Comparison of ENCODE assay signal across 9 cellular contexts in genomic region chr7:27210441-27211083, GRCh38. TPM values are rescaled to one million over a fixed set of nuclear protein-coding genes. Genes with fewer than 3 reads are reported as not detected.
DNase-seq lines count a peak whose midpoint lies in the region; ATAC-seq and TF ChIP-seq lines count a peak whose summit lies in the region.
"Had no signal": no experiment of that assay in that cellular context is flagged by ENCODE, and none has a peak within 500 bp of the region (broad histone marks: within the 10 kb centered on the region; RNA-seq: fewer than 3 reads in every experiment).

No MANE protein-coding gene starts in this region.

- 15 to 18% methylated on average over 32 of the region's 32 CpGs for whole genome bisulfite sequencing in tibial nerve, 2 donors

- peak overlapping the region in 6 of 7 donors; percentile 48 to 84 (median 58) for H3K4me3 Mint-ChIP-seq in CD8-positive, alpha-beta memory T cell
- H3K4me3 Mint-ChIP-seq in effector memory CD8-positive, alpha-beta T cell, result peak overlapping the region; percentile 41 to 60
- H3K4me3 Mint-ChIP-seq in mesothelial cell of epicardium, result peak overlapping the region; percentile 46

- H3K36me3 ChIP-seq in CD8-positive, alpha-beta memory T cell (ENCODE audit: insufficient read depth, low read length), result no peaks in the 10 kb centered on the region
- H3K36me3 ChIP-seq in WERI-Rb-1, result no peaks in the 10 kb centered on the region
- H3K36me3 ChIP-seq in tibial nerve, result no peaks in the 10 kb centered on the region

- peaks cover 75 to 94% of the 10 kb centered on the region in 2 donors for H3K27me3 Mint-ChIP-seq in CD8-positive, alpha-beta memory T cell
- H3K27me3 Mint-ChIP-seq in effector memory CD8-positive, alpha-beta T cell, result peaks cover 94 to 100% of the 10 kb centered on the region in 2 donors
- peaks cover 99% of the 10 kb centered on the region for H3K27me3 Mint-ChIP-seq in mesothelial cell of epicardium (ENCODE audit: low read depth)

- peaks cover 0 to 4% (median 0%) of the 10 kb centered on the region in 5 donors for H3K9me3 Mint-ChIP-seq in CD8-positive, alpha-beta memory T cell
- H3K9me3 Mint-ChIP-seq in effector memory CD8-positive, alpha-beta T cell, result no peaks in the 10 kb centered on the region
- no peaks in the 10 kb centered on the region for H3K9me3 Mint-ChIP-seq in mesothelial cell of epicardium

- no peaks in the 10 kb centered on the region for H3K9me3 ChIP-seq in CD8-positive, alpha-beta memory T cell (ENCODE audit: low read length)
- H3K9me3 ChIP-seq in WERI-Rb-1 (ENCODE audit: severe bottlenecking) (no peaks in the 10 kb centered on the region), tibial nerve (no peaks in the 10 kb centered on the region)

- peaks cover 59% of the 10 kb centered on the region for H3K27me3 ChIP-seq in CD8-positive, alpha-beta memory T cell (ENCODE audit: insufficient read depth, low read length, poor library complexity, severe bottlenecking)
- H3K27me3 ChIP-seq in WERI-Rb-1 (ENCODE audit: insufficient read depth, low read depth, severe bottlenecking) (peaks cover 97% of the 10 kb centered on the region), tibial nerve (peaks cover 0 to 98% of the 10 kb centered on the region in 2 donors)

- H3K27ac ChIP-seq in CD8-positive, alpha-beta memory T cell (ENCODE audit: low read depth, low read length), result no peak overlapping the region
- no peak overlapping the region for H3K27ac ChIP-seq in WERI-Rb-1
- H3K27ac ChIP-seq in tibial nerve, result no peak overlapping the region

- POLR2A ChIA-PET in CD8-positive, alpha-beta memory T cell (lab: Charles Lee), result no interaction called here

- H3K4me1 Mint-ChIP-seq in CD8-positive, alpha-beta memory T cell, result peaks cover 9 to 19% (median 14%) of the 10 kb centered on the region in 3 donors
- H3K4me1 Mint-ChIP-seq in effector memory CD8-positive, alpha-beta T cell (ENCODE audit: low read depth in 2 of 2), result peaks cover 12 to 15% of the 10 kb centered on the region in 2 donors
- H3K4me1 Mint-ChIP-seq in mesothelial cell of epicardium, result peaks cover 21% of the 10 kb centered on the region

- TF ChIP-seq POLR2A in tibial nerve (IDR thresholded peaks at IDR 0.05), result no peak

- H3K4me3 ChIP-seq in CD8-positive, alpha-beta memory T cell (ENCODE audit: low read length), result peak overlapping the region; percentile 21
- H3K4me3 ChIP-seq in WERI-Rb-1 (ENCODE audit: low read depth, low read length) (no peak overlapping the region), tibial nerve (peak overlapping the region in 1 of 4 donors; percentile 29)

- TF ChIP-seq CTCF in WERI-Rb-1 (IDR thresholded peaks at IDR 0.05; ENCODE audit: low read depth, low read length) (peak; percentile 86), mesothelial cell of epicardium (IDR thresholded peaks at IDR 0.05; ENCODE audit: unreplicated experiment) (peak; percentile 86), tibial nerve (IDR thresholded peaks at IDR 0.05) (peak; percentile 69 to 84 (median 76))

- ATAC-seq in HG03520 (IDR thresholded peaks at IDR 0.05; ENCODE audit: unreplicated experiment) (peak; percentile 51), HG02588 (IDR thresholded peaks at IDR 0.05; ENCODE audit: unreplicated experiment) (no peak)
- peak; percentile 47 for ATAC-seq in effector memory CD8-positive, alpha-beta T cell (replicated peaks)

- no peak for TF ChIP-seq EP300 in tibial nerve (IDR thresholded peaks at IDR 0.05)

- H3K4me1 ChIP-seq in CD8-positive, alpha-beta memory T cell (ENCODE audit: insufficient read depth, low read length), result peaks cover 3% of the 10 kb centered on the region
- H3K4me1 ChIP-seq in tibial nerve, result peaks cover 0 to 33% (median 14%) of the 10 kb centered on the region in 4 donors

- no peak for DNase-seq in CD8-positive, alpha-beta memory T cell
- DNase-seq in WERI-Rb-1, result peak; percentile 51
- peak in 1 of 3 experiments; percentile 31 for DNase-seq in effector memory CD8-positive, alpha-beta T cell
- DNase-seq in mesothelial cell of epicardium (ENCODE audit: low spot score in 2 of 2, unreplicated experiment in 2 of 2), result no peak
- DNase-seq in tibial nerve (ENCODE audit: low spot score in 2 of 2), result peak; percentile 46 to 66
- DNase-seq in T-helper 9 cell, result no peak

- peak overlapping the region in 1 of 8 donors; percentile 15 for H3K27ac Mint-ChIP-seq in CD8-positive, alpha-beta memory T cell
- peak overlapping the region; percentile 6 for H3K27ac Mint-ChIP-seq in effector memory CD8-positive, alpha-beta T cell
- no peak overlapping the region for H3K27ac Mint-ChIP-seq in mesothelial cell of epicardium

- CTCF ChIA-PET in CD8-positive, alpha-beta memory T cell (lab: Charles Lee), result interaction anchor here (0.9 to 4.6 kb wide), 5 partner anchors 12 to 565 kb away, joined by 3 to 22 read pairs (median 4); no protein-coding TSS in a partner anchor

- no peaks in the 10 kb centered on the region for H3K36me3 Mint-ChIP-seq in CD8-positive, alpha-beta memory T cell
- H3K36me3 Mint-ChIP-seq in effector memory CD8-positive, alpha-beta T cell (ENCODE audit: insufficient read depth), result peaks cover 1% of the 10 kb centered on the region
- H3K36me3 Mint-ChIP-seq in mesothelial cell of epicardium, result no peaks in the 10 kb centered on the region

RNA-seq across cellular contexts. Expression of gene HOXA13, which starts 10.7 kb away (rescaled TPM):
- total RNA-seq in CD8-positive, alpha-beta memory T cell, result not detected
- not detected for polyA plus RNA-seq in CD8-positive, alpha-beta memory T cell
- total RNA-seq in mesothelial cell of epicardium (6.9 to 7.7 TPM (median 7.5 TPM) in 3 replicates), tibial nerve (1 to 10 TPM in 1 of 4 donors, under 1 TPM in 3; 0.63 to 1.5 (median 0.72) TPM)

RNA-seq across cellular contexts. Expression of gene HOXA11, which starts 25.5 kb away (rescaled TPM):
- total RNA-seq in CD8-positive, alpha-beta memory T cell, result not detected
- not detected for polyA plus RNA-seq in CD8-positive, alpha-beta memory T cell
- total RNA-seq in mesothelial cell of epicardium (3.3 to 4.2 TPM (median 3.9 TPM) in 3 replicates), tibial nerve (10 to 100 TPM in 2 of 4 donors, 1 to 10 TPM in 2; 5.0 to 13.2 (median 9.5) TPM)

RNA-seq across cellular contexts. Expression of gene EVX1, which starts 32.0 kb away (rescaled TPM):
- total RNA-seq in CD8-positive, alpha-beta memory T cell, result not detected
- not detected for polyA plus RNA-seq in CD8-positive, alpha-beta memory T cell
- 1.4 to 2.1 TPM (median 1.8 TPM) in 3 replicates for total RNA-seq in mesothelial cell of epicardium
- not detected for total RNA-seq in tibial nerve
- total RNA-seq: lower leg skin had no signal

RNA-seq across cellular contexts. Expression of gene HOXA10, which starts 36.4 kb away (rescaled TPM):
- total RNA-seq in CD8-positive, alpha-beta memory T cell, result not detected
- polyA plus RNA-seq in CD8-positive, alpha-beta memory T cell, result 0.09 TPM
- total RNA-seq in mesothelial cell of epicardium (13.1 to 14.4 TPM (median 13.8 TPM) in 3 replicates), tibial nerve (10 to 100 TPM; 19.0 to 34.1 (median 24.9) TPM)

RNA-seq across cellular contexts. Expression of gene HOXA9, which starts 45.2 kb away (rescaled TPM):
- total RNA-seq in CD8-positive, alpha-beta memory T cell, result not detected
- not detected for polyA plus RNA-seq in CD8-positive, alpha-beta memory T cell
- total RNA-seq in mesothelial cell of epicardium (10.8 to 14.5 TPM (median 13.2 TPM) in 3 replicates), tibial nerve (10 to 100 TPM; 10.5 to 13.8 (median 12.7) TPM)

Comparison
In these comparisons a context has a peak if more than half of its experiments do, and no peak if none do; other contexts are left out.
1. DNase-seq: peak in WERI-Rb-1 (single experiment) and tibial nerve (2 of 2); none in CD8-positive, alpha-beta memory T cell (0 of 5), mesothelial cell of epicardium (0 of 2) and T-helper 9 cell (single experiment).
2. Peak in every context shown above with its lines, with median percentiles within 50 percentile points of each other: H3K4me3 Mint-ChIP-seq and CTCF ChIP-seq.